ENCODE assay signal across 1 cellular context in genomic region chr2:169012191-169012792, GRCh38.
A peak's percentile ranks its signal among the peaks of the same experiment; 100 is the strongest.
TF ChIP-seq lines count a peak whose summit lies in the region.
"Not testable (repeated sequence)": the region's sequence is repeated elsewhere in the genome, so short reads cannot be mapped to it uniquely, and the experiment has no call there.

No MANE protein-coding gene starts in this region.

TF ChIP-seq in K562, 482 proteins besides CTCF, POLR2A, EP300 and RAD21 (continued from another document):
- TF ChIP-seq, protein P1, sequence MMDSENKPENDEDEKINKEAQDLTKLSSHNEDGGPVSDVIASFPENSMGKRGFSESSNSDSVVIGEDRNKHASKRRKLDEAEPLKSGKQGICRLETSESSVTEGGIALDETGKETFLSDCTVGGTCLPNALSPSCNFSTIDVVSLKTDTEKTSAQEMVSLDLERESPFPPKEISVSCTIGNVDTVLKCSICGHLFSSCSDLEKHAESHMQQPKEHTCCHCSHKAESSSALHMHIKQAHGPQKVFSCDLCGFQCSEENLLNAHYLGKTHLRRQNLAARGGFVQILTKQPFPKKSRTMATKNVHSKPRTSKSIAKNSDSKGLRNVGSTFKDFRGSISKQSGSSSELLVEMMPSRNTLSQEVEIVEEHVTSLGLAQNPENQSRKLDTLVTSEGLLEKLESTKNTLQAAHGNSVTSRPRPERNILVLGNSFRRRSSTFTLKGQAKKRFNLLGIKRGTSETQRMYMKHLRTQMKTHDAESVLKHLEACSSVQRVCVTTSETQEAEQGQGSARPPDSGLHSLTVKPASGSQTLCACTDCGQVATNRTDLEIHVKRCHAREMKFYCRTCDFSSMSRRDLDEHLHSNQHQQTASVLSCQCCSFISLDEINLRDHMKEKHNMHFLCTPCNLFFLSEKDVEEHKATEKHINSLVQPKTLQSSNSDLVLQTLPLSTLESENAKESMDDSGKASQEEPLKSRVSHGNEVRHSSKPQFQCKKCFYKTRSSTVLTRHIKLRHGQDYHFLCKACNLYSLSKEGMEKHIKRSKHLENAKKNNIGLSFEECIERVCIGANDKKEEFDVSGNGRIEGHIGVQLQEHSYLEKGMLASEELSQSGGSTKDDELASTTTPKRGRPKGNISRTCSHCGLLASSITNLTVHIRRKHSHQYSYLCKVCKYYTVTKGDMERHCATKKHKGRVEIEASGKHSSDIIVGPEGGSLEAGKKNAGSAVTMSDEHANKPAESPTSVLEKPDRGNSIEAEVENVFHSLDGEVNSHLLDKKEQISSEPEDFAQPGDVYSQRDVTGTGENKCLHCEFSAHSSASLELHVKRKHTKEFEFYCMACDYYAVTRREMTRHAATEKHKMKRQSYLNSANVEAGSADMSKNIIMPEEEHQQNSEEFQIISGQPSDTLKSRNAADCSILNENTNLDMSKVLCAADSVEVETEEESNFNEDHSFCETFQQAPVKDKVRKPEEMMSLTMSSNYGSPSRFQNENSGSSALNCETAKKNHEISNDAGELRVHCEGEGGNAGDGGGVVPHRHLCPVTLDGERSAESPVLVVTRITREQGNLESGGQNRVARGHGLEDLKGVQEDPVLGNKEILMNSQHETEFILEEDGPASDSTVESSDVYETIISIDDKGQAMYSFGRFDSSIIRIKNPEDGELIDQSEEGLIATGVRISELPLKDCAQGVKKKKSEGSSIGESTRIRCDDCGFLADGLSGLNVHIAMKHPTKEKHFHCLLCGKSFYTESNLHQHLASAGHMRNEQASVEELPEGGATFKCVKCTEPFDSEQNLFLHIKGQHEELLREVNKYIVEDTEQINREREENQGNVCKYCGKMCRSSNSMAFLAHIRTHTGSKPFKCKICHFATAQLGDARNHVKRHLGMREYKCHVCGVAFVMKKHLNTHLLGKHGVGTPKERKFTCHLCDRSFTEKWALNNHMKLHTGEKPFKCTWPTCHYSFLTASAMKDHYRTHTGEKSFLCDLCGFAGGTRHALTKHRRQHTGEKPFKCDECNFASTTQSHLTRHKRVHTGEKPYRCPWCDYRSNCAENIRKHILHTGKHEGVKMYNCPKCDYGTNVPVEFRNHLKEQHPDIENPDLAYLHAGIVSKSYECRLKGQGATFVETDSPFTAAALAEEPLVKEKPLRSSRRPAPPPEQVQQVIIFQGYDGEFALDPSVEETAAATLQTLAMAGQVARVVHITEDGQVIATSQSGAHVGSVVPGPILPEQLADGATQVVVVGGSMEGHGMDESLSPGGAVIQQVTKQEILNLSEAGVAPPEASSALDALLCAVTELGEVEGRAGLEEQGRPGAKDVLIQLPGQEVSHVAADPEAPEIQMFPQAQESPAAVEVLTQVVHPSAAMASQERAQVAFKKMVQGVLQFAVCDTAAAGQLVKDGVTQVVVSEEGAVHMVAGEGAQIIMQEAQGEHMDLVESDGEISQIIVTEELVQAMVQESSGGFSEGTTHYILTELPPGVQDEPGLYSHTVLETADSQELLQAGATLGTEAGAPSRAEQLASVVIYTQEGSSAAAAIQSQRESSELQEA (IDR thresholded peaks at IDR 0.05; ENCODE audit: low read depth): 0 out of 2 replicates have a peak, but pooled peaks have one; percentile 36
- peak; percentile 66; the same call in 1 of the 2 replicates for TF ChIP-seq CBX5 (IDR thresholded peaks at IDR 0.05; ENCODE audit: borderline replicate concordance, low read depth)
- TF ChIP-seq ATF7 (IDR thresholded peaks at IDR 0.05): peak; percentile 87
- peak; percentile 99 for TF ChIP-seq SMARCA4 (IDR thresholded peaks at IDR 0.05)
- peak; percentile 35; the same call in 1 of the 2 replicates for TF ChIP-seq CEBPG (CRISPR knock-in tag; IDR thresholded peaks at IDR 0.05)
- TF ChIP-seq CEBPG (tag; conservative IDR thresholded peaks at IDR 0.05 in 1 of 2, IDR thresholded peaks at IDR 0.05 in 1 of 2): not testable (repeated sequence)
- TF ChIP-seq, protein P2, sequence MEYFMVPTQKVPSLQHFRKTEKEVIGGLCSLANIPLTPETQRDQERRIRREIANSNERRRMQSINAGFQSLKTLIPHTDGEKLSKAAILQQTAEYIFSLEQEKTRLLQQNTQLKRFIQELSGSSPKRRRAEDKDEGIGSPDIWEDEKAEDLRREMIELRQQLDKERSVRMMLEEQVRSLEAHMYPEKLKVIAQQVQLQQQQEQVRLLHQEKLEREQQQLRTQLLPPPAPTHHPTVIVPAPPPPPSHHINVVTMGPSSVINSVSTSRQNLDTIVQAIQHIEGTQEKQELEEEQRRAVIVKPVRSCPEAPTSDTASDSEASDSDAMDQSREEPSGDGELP (CRISPR knock-in tag; IDR thresholded peaks at IDR 0.05; ENCODE audit: borderline replicate concordance): peak; percentile 75
- TF ChIP-seq, protein P3, sequence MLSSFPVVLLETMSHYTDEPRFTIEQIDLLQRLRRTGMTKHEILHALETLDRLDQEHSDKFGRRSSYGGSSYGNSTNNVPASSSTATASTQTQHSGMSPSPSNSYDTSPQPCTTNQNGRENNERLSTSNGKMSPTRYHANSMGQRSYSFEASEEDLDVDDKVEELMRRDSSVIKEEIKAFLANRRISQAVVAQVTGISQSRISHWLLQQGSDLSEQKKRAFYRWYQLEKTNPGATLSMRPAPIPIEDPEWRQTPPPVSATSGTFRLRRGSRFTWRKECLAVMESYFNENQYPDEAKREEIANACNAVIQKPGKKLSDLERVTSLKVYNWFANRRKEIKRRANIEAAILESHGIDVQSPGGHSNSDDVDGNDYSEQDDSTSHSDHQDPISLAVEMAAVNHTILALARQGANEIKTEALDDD (IDR thresholded peaks at IDR 0.05): peak; percentile 93
- TF ChIP-seq, protein P4, sequence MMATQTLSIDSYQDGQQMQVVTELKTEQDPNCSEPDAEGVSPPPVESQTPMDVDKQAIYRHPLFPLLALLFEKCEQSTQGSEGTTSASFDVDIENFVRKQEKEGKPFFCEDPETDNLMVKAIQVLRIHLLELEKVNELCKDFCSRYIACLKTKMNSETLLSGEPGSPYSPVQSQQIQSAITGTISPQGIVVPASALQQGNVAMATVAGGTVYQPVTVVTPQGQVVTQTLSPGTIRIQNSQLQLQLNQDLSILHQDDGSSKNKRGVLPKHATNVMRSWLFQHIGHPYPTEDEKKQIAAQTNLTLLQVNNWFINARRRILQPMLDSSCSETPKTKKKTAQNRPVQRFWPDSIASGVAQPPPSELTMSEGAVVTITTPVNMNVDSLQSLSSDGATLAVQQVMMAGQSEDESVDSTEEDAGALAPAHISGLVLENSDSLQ (IDR thresholded peaks at IDR 0.05): peak; percentile 92
- 0 out of 2 replicates have a peak, but pooled peaks have one; percentile 64 for TF ChIP-seq CBFB (CRISPR knock-in tag; IDR thresholded peaks at IDR 0.05)
- TF ChIP-seq CUX1 (CRISPR knock-in tag; IDR thresholded peaks at IDR 0.05): 0 out of 2 replicates have a peak, but pooled peaks have one; percentile 28
